Comparison of ENCODE assay signal across 21 cellular contexts in genomic region chr1:221717491-221717865, GRCh38. TPM values are rescaled to one million over a fixed set of nuclear protein-coding genes. Genes with fewer than 3 reads are reported as not detected.
DNase-seq lines count a peak whose midpoint lies in the region; FAIRE-seq and TF ChIP-seq lines count a peak whose summit lies in the region.
"Had no signal": no experiment of that assay in that cellular context is flagged by ENCODE, and none has a peak within 500 bp of the region (broad histone marks: within the 10 kb centered on the region; RNA-seq: fewer than 3 reads in every experiment).

No MANE protein-coding gene starts in this region.

- 27% methylated on average over 2 of the region's 2 CpGs for WGBS in hepatocyte (ENCODE audit: low lambda C conversion rate, missing lambda C conversion rate)
- WGBS in small intestine, 3 donors, result 54 to 72% (median 56%) methylated on average over 2 of the region's 2 CpGs

- H3K27me3 ChIP-seq in cardiac muscle cell (no peaks in the 10 kb centered on the region), left ventricle myocardium inferior (ENCODE audit: low read depth) (no peaks in the 10 kb centered on the region), hepatocyte (no peaks in the 10 kb centered on the region), small intestine (ENCODE audit: control insufficient read depth in 2 of 2, insufficient read depth in 2 of 2, low read length in 2 of 2) (no peaks in the 10 kb centered on the region)
- H3K27me3 ChIP-seq: ovary, spleen, tibial artery had no signal

- no peaks in the 10 kb centered on the region for H4K20me1 ChIP-seq in hepatocyte (ENCODE audit: insufficient read depth, poor library complexity, severe bottlenecking)

- H3K4me3 ChIP-seq in cardiac muscle cell (no peak overlapping the region), left ventricle myocardium inferior (no peak overlapping the region), hepatocyte (no peak overlapping the region), small intestine (ENCODE audit: low read depth in 1 of 2, low read length in 2 of 2) (no peak overlapping the region)
- H3K4me3 ChIP-seq: ovary, spleen, tibial artery had no signal

- DNase-seq in cardiac muscle cell (ENCODE audit: low read depth in 1 of 2, low spot score in 1 of 2) (no peak), left ventricle myocardium inferior (no peak), hepatocyte (ENCODE audit: low spot score) (no peak), progenitor cell of endocrine pancreas (ENCODE audit: low spot score, unreplicated experiment) (no peak), small intestine (no peak), NCI-H1105 treated with DMSO at 0.1 percent for 48 hours (lab: John Stamatoyannopoulos, UW) (no peak)
- DNase-seq in activated T-cell treated with anti-CD3 and anti-CD28 coated beads, Interleukin-2, amount 50 U/mL, for 1 hour, result no peak
- DNase-seq in stimulated activated CD4-positive, alpha-beta T cell treated with anti-CD3 and anti-CD28 coated beads, Interleukin-2, amount 100 ng/mL, for 48 hours, result no peak
- DNase-seq: activated CD4-positive, CD25-positive, alpha-beta regulatory T cell; activated naive CD8-positive, alpha-beta T cell treated with anti-CD3 and anti-CD28 coated beads, Interleukin-2, amount 50 U/mL, for 24 hours; cerebellar nuclear complex; DMS79 treated with DMSO at 0.1 percent for 48 hours; effector memory CD8-positive, alpha-beta T cell; islet precursor cell; MM.1S; NCI-H1930; NCI-H526; ovary; spleen; tibial artery had no signal

- FAIRE-seq in small intestine (lab: Jason Lieb, UNC), result no peak

- H3K4me3 Mint-ChIP-seq in progenitor cell of endocrine pancreas (ENCODE audit: low read depth), result peak overlapping the region; percentile 51
- H3K4me3 Mint-ChIP-seq: activated naive CD8-positive, alpha-beta T cell treated with anti-CD3 and anti-CD28 coated beads, Interleukin-2, amount 50 U/mL, for 24 hours; effector memory CD8-positive, alpha-beta T cell had no signal

- H3K79me2 ChIP-seq in hepatocyte, result no peaks in the 10 kb centered on the region

- no peak overlapping the region for H2AFZ ChIP-seq in hepatocyte

- intact Hi-C loops in left ventricle myocardium inferior (cut with micrococcal nuclease), result no loop called here

- H3K9me3 ChIP-seq in cardiac muscle cell (ENCODE audit: low read depth) (no peaks in the 10 kb centered on the region), left ventricle myocardium inferior (replicated peaks) (no peaks in the 10 kb centered on the region), hepatocyte (ENCODE audit: low read depth) (no peaks in the 10 kb centered on the region), small intestine (ENCODE audit: control insufficient read depth, low read depth) (no peaks in the 10 kb centered on the region)
- H3K9me3 ChIP-seq: ovary, spleen, tibial artery had no signal

- no peaks in the 10 kb centered on the region for H3K27me3 Mint-ChIP-seq in progenitor cell of endocrine pancreas
- H3K27me3 Mint-ChIP-seq: activated naive CD8-positive, alpha-beta T cell treated with anti-CD3 and anti-CD28 coated beads, Interleukin-2, amount 50 U/mL, for 24 hours; effector memory CD8-positive, alpha-beta T cell had no signal

- peaks cover 30% of the 10 kb centered on the region for H3K4me1 ChIP-seq in cardiac muscle cell (ENCODE audit: low read depth)
- peaks cover 30% of the 10 kb centered on the region for H3K4me1 ChIP-seq in left ventricle myocardium inferior
- peaks cover 45% of the 10 kb centered on the region for H3K4me1 ChIP-seq in hepatocyte (ENCODE audit: insufficient read depth)
- peaks cover 0 to 16% of the 10 kb centered on the region in 2 donors for H3K4me1 ChIP-seq in small intestine (ENCODE audit: control insufficient read depth in 2 of 2, insufficient read depth in 1 of 2, low read depth in 1 of 2, low read length in 1 of 2)

- H3K4me2 ChIP-seq in hepatocyte, result peak overlapping the region; percentile 28

- no peaks in the 10 kb centered on the region for H3K9me2 ChIP-seq in hepatocyte (replicated peaks; ENCODE audit: insufficient read depth)

- no peak for TF ChIP-seq CTCF in cardiac muscle cell (IDR thresholded peaks at IDR 0.05; ENCODE audit: low read depth, low read length)
- TF ChIP-seq CTCF in left ventricle myocardium inferior (IDR thresholded peaks at IDR 0.05; ENCODE audit: borderline replicate concordance), result no peak
- no peak for TF ChIP-seq CTCF in hepatocyte (IDR thresholded peaks at IDR 0.05; ENCODE audit: poor library complexity)
- no peak for TF ChIP-seq CTCF in progenitor cell of endocrine pancreas (IDR thresholded peaks at IDR 0.05; ENCODE audit: unreplicated experiment)

- H3K27ac Mint-ChIP-seq in progenitor cell of endocrine pancreas, result peak overlapping the region; percentile 97
- H3K27ac Mint-ChIP-seq: activated naive CD8-positive, alpha-beta T cell treated with anti-CD3 and anti-CD28 coated beads, Interleukin-2, amount 50 U/mL, for 24 hours; activated T-helper 2 cell treated with anti-CD3 and anti-CD28 coated beads, Interferon-gamma antibody, Interleukin-2, Interleukin-4, amounts not matched to agents 10 μg/mL and 5 μg/mL and 100 μg/mL, durations not matched to agents 14 hours and 24 hours and 36 hours had no signal

- H3K27ac ChIP-seq in cardiac muscle cell, result peak overlapping the region; percentile 42
- no peak overlapping the region for H3K27ac ChIP-seq in left ventricle myocardium inferior (replicated peaks)
- H3K27ac ChIP-seq in hepatocyte, result peak overlapping the region; percentile 74
- no peak overlapping the region for H3K27ac ChIP-seq in small intestine (ENCODE audit: low read depth in 1 of 2, low read length in 1 of 2)
- H3K27ac ChIP-seq: ovary, spleen had no signal

- H3K9me3 Mint-ChIP-seq in progenitor cell of endocrine pancreas (ENCODE audit: low read depth), result peaks cover 7% of the 10 kb centered on the region
- H3K9me3 Mint-ChIP-seq: effector memory CD8-positive, alpha-beta T cell had no signal

- peaks cover 58% of the 10 kb centered on the region for H3K4me1 Mint-ChIP-seq in progenitor cell of endocrine pancreas (ENCODE audit: low read depth)

- peaks cover 4% of the 10 kb centered on the region for H3K36me3 Mint-ChIP-seq in progenitor cell of endocrine pancreas (ENCODE audit: insufficient read depth)

- H3K36me3 ChIP-seq in cardiac muscle cell (no peaks in the 10 kb centered on the region), left ventricle myocardium inferior (no peaks in the 10 kb centered on the region), hepatocyte (replicated peaks; ENCODE audit: insufficient read depth, low read depth) (no peaks in the 10 kb centered on the region), small intestine (ENCODE audit: control insufficient read depth in 2 of 2, insufficient read depth in 2 of 2, low read length in 2 of 2) (no peaks in the 10 kb centered on the region)
- H3K36me3 ChIP-seq: ovary, spleen, tibial artery had no signal

RNA-seq across cellular contexts. Expression of gene DUSP10, which starts 24.4 kb away (rescaled TPM):
- total RNA-seq in cardiac muscle cell, result 13.8 and 28.8 TPM in 2 replicates
- 14.2 and 25.4 TPM in 2 replicates for polyA plus RNA-seq in cardiac muscle cell
- total RNA-seq in left ventricle myocardium inferior, result 4.6 TPM
- 16.5 and 17.6 TPM in 2 replicates for total RNA-seq in hepatocyte
- 13.1 and 14.9 TPM in 2 replicates for polyA plus RNA-seq in hepatocyte
- total RNA-seq in progenitor cell of endocrine pancreas, result 9.3 and 10.2 TPM in 2 replicates
- 1 to 10 TPM; 1.1 to 2.8 (median 1.4) TPM for polyA plus RNA-seq in small intestine

Comparison
In these comparisons a context has a peak if more than half of its experiments do, and no peak if none do; other contexts are left out.
1. H3K27ac ChIP-seq: peak in cardiac muscle cell (single experiment) and hepatocyte (single experiment); none in left ventricle myocardium inferior (single experiment) and small intestine (0 of 2).